ENCODE assay signal across 8 cellular contexts in genomic region chr4:52721968-52722814, GRCh38. TPM values are rescaled to one million over a fixed set of nuclear protein-coding genes. Genes with fewer than 3 reads are reported as not detected.
DNase-seq lines count a peak whose midpoint lies in the region; ATAC-seq and TF ChIP-seq lines count a peak whose summit lies in the region.

No MANE protein-coding gene starts in this region.

- H3K27ac ChIP-seq in parathyroid adenoma (peak overlapping the region; percentile 74), tibial nerve (peak overlapping the region; percentile 87 to 95 (median 92))

- peak overlapping the region; percentile 94 for H2AFZ ChIP-seq in parathyroid adenoma

- peak in 1 of 2 donors; percentile 63 for TF ChIP-seq POLR2A in tibial nerve (IDR thresholded peaks at IDR 0.05)

- H3K36me3 ChIP-seq in GM06990 (ENCODE audit: control insufficient read depth, insufficient read depth, low read length) (no peaks in the 10 kb centered on the region; the same call in 1 of the 2 replicates), adipocyte (ENCODE audit: control insufficient read depth, insufficient read depth, low read length, severe bottlenecking) (no peaks in the 10 kb centered on the region), parathyroid adenoma (ENCODE audit: control insufficient read depth, insufficient read depth, low read length) (no peaks in the 10 kb centered on the region), tibial nerve (peaks cover 0 to 13% (median 0%) of the 10 kb centered on the region in 3 donors)

- H3K4me3 ChIP-seq in GM06990 (replicated peaks; ENCODE audit: low read depth, low read length) (peak overlapping the region; percentile 83), adipocyte (ENCODE audit: low read length) (peak overlapping the region; percentile 83), parathyroid adenoma (ENCODE audit: low read depth, low read length) (peak overlapping the region; percentile 95), tibial nerve (peak overlapping the region; percentile 80 to 97 (median 90))

- peak in 1 of 2 donors; percentile 85 for TF ChIP-seq EP300 in tibial nerve (IDR thresholded peaks at IDR 0.05)

- intact Hi-C loops in cardiac septum (cut with DNase I) = no loop called here

- WGBS in tibial nerve, 2 donors = 1 to 2% methylated on average over 37 to 41 of the region's 56 CpGs

- peak; percentile 97 for ATAC-seq in HG02571 (IDR thresholded peaks at IDR 0.05; ENCODE audit: unreplicated experiment)

- H3K4me2 ChIP-seq in parathyroid adenoma (ENCODE audit: low read length) = peak overlapping the region; percentile 94

- peaks cover 4% of the 10 kb centered on the region for H3K4me1 ChIP-seq in adipocyte (ENCODE audit: control insufficient read depth, insufficient read depth, low read length)
- H3K4me1 ChIP-seq in parathyroid adenoma = peaks cover 4% of the 10 kb centered on the region
- H3K4me1 ChIP-seq in tibial nerve = peaks cover 0 to 11% (median 0%) of the 10 kb centered on the region in 4 donors

- peak overlapping the region; percentile 90 for H3K9ac ChIP-seq in adipocyte (ENCODE audit: low read length)
- H3K9ac ChIP-seq in parathyroid adenoma = peak overlapping the region; percentile 43

- DNase-seq in GM06990 (ENCODE audit: extremely low read depth, insufficient read length) (peak; percentile 94), NCI-H1092 (lab: John Stamatoyannopoulos, UW) (peak; percentile 95), SKM-1 treated with dmso at 0.1 percent for 144 hours (lab: John Stamatoyannopoulos, UW; ENCODE audit: unreplicated experiment) (peak; percentile 90), adipocyte (ENCODE audit: low read depth) (peak; percentile 96), cardiac septum (ENCODE audit: low spot score) (peak; percentile 93), tibial nerve (ENCODE audit: low spot score in 2 of 2) (peak; percentile 87 to 92)

- H3K9me3 ChIP-seq in adipocyte (ENCODE audit: control insufficient read depth, low read length) (no peaks in the 10 kb centered on the region), parathyroid adenoma (ENCODE audit: control insufficient read depth, low read length) (no peaks in the 10 kb centered on the region), tibial nerve (no peaks in the 10 kb centered on the region)

- no peaks in the 10 kb centered on the region for H3K79me2 ChIP-seq in parathyroid adenoma

- TF ChIP-seq CTCF in GM06990 (IDR thresholded peaks at IDR 0.05; ENCODE audit: insufficient read depth, low read length, poor library complexity, severe bottlenecking) = no peak
- no peak for TF ChIP-seq CTCF in parathyroid adenoma (IDR thresholded peaks at IDR 0.05)
- TF ChIP-seq CTCF in tibial nerve (IDR thresholded peaks at IDR 0.05) = peak in 3 of 5 experiments; percentile 11 to 42 (median 12)

- no peaks in the 10 kb centered on the region for H3K27me3 ChIP-seq in GM06990 (replicated peaks; ENCODE audit: control insufficient read depth, insufficient read depth, low read length)
- H3K27me3 ChIP-seq in adipocyte (replicated peaks; ENCODE audit: control insufficient read depth, insufficient read depth, low read length) = no peaks in the 10 kb centered on the region
- H3K27me3 ChIP-seq in parathyroid adenoma (ENCODE audit: control insufficient read depth, insufficient read depth, low read length) = no peaks in the 10 kb centered on the region
- no peaks in the 10 kb centered on the region for H3K27me3 ChIP-seq in tibial nerve

RNA-seq across cellular contexts. Expression of gene ERVMER34-1, which starts 29.0 kb away (rescaled TPM):
- total RNA-seq in cardiac septum = 3.4 TPM
- under 1 TPM in 3 of 4 donors, not detected in 1; 0.63 to 0.90 (median 0.78) TPM for total RNA-seq in tibial nerve

Comparison
In these comparisons a context has a peak if more than half of its experiments do, and no peak if none do; other contexts are left out.
1. Peak in every context shown above with its lines: DNase-seq, ATAC-seq, H3K4me3 ChIP-seq and H3K27ac ChIP-seq.
2. CTCF ChIP-seq: peak in tibial nerve (3 of 5); none in GM06990 (single experiment) and parathyroid adenoma (single experiment).